Comparison of ENCODE assay signal across 9 cellular contexts in the genomic region with DNA sequence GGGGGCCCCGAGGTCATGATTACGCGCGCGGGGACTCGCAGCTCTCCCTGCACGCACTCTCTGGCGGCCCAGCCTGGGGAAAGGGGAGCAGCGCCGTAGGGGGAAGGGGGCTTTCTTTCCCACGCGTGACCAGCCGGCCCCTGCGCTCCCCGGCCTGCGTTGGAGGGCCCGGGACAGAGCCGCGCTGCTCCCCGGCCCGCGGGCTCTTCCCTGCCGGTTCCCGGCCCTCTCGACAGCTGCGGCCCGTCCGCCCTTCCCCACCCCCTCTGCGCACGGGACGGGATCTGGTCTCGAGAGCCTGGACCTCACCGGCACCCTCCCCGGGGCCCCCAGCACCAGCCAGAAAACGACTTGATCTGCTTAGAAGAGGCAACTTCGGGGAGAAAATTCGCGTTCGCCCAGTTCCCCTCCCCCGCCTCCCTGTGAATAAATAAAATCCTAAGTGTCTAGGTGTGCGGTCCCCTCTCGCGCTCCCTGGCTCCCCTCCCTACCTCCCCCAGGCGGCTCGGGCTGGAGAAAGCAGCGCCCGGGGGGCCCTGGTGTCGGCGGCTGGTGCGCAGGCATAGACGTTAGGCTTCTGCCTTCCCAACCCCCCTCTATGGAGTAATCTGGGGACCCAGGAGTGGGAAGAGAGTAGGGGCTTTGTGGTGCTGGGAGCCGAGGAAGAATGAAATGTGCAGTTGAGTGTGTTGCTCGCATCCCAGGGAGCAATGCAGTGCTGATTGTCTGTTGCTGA. TPM values are rescaled to one million over a fixed set of nuclear protein-coding genes. Genes with fewer than 3 reads are reported as not detected.
DNase-seq lines count a peak whose midpoint lies in the region; ATAC-seq and TF ChIP-seq lines count a peak whose summit lies in the region.
"Had no signal": no experiment of that assay in that cellular context is flagged by ENCODE, and none has a peak within 500 bp of the region (broad histone marks: within the 10 kb centered on the region; RNA-seq: fewer than 3 reads in every experiment).

No MANE protein-coding gene starts in this region.

- H3K4me1 ChIP-seq in iPS DF 6.9 (ENCODE audit: control insufficient read depth, insufficient read depth, low read length), result no peaks in the 10 kb centered on the region

- in situ Hi-C loops in astrocyte of the spinal cord (cut with HindIII; ENCODE audit: low sequenced_read_pairs), result no loop called here

- H3K36me3 ChIP-seq in iPS DF 6.9 (ENCODE audit: control insufficient read depth, insufficient read depth, low read length), result no peaks in the 10 kb centered on the region

- no peak for TF ChIP-seq CTCF in 22Rv1 (IDR thresholded peaks at IDR 0.05)
- TF ChIP-seq CTCF in astrocyte of the spinal cord (IDR thresholded peaks at IDR 0.05; ENCODE audit: low read depth, low read length), result peak; percentile 49

- POLR2A ChIA-PET in activated CD4-positive, alpha-beta memory T cell treated with anti-CD3 and anti-CD28 coated beads, Interleukin-2, amount 10 ng/mL, durations not matched to agents 7 days and 5 days (lab: Charles Lee), result no interaction called here

- CTCF ChIA-PET in activated CD4-positive, alpha-beta memory T cell treated with anti-CD3 and anti-CD28 coated beads, Interleukin-2, amount 10 ng/mL, durations not matched to agents 7 days and 5 days (lab: Charles Lee), result no interaction called here

- no peaks in the 10 kb centered on the region for H3K36me3 Mint-ChIP-seq in activated CD4-positive, alpha-beta memory T cell treated with anti-CD3 and anti-CD28 coated beads, Interleukin-2, amount 10 ng/mL, durations not matched to agents 7 days and 5 days (ENCODE audit: low read depth)

- no peaks in the 10 kb centered on the region for H3K9me3 Mint-ChIP-seq in activated CD4-positive, alpha-beta memory T cell treated with anti-CD3 and anti-CD28 coated beads, Interleukin-2, amount 10 ng/mL, durations not matched to agents 7 days and 5 days

- DNase-seq in HuH-7.5 (ENCODE audit: low spot score) (peak; percentile 93), astrocyte of the spinal cord (ENCODE audit: low read depth, low spot score) (peak; percentile 48), iPS DF 6.9 (ENCODE audit: low read depth, low spot score) (no peak), skeletal muscle cell (ENCODE audit: low read depth) (no peak)
- DNase-seq in activated CD4-positive, alpha-beta memory T cell treated with anti-CD3 and anti-CD28 coated beads, Interleukin-2, amount 10 ng/mL, durations not matched to agents 7 days and 5 days, result no peak

- no peaks in the 10 kb centered on the region for H3K9me3 ChIP-seq in iPS DF 6.9 (ENCODE audit: control insufficient read depth, insufficient read depth, low read length)

- H3K4me3 Mint-ChIP-seq in activated CD4-positive, alpha-beta memory T cell treated with anti-CD3 and anti-CD28 coated beads, Interleukin-2, amount 10 ng/mL, durations not matched to agents 7 days and 5 days, result no peak overlapping the region

- ATAC-seq in HG03460 (IDR thresholded peaks at IDR 0.05; ENCODE audit: unreplicated experiment) (no peak), GM21447 (IDR thresholded peaks at IDR 0.05; ENCODE audit: unreplicated experiment) (no peak)

- H3K4me1 Mint-ChIP-seq in activated CD4-positive, alpha-beta memory T cell treated with anti-CD3 and anti-CD28 coated beads, Interleukin-2, amount 10 ng/mL, durations not matched to agents 7 days and 5 days, result peaks cover 3% of the 10 kb centered on the region

- H3K27ac ChIP-seq in 22Rv1, result peak overlapping the region; percentile 79
- H3K27ac ChIP-seq in iPS DF 6.9 (ENCODE audit: low read length), result no peak overlapping the region

- no peak overlapping the region for H3K27ac Mint-ChIP-seq in activated CD4-positive, alpha-beta memory T cell treated with anti-CD3 and anti-CD28 coated beads, Interleukin-2, amount 10 ng/mL, durations not matched to agents 7 days and 5 days

- no peaks in the 10 kb centered on the region for H3K27me3 ChIP-seq in iPS DF 6.9 (ENCODE audit: control insufficient read depth, insufficient read depth, low read length)

- H3K27me3 Mint-ChIP-seq in activated CD4-positive, alpha-beta memory T cell treated with anti-CD3 and anti-CD28 coated beads, Interleukin-2, amount 10 ng/mL, durations not matched to agents 7 days and 5 days, result peaks cover 20% of the 10 kb centered on the region

- no CpG with 5 or more reads among the region's 53 CpGs for WGBS in iPS DF 6.9 (ENCODE audit: insufficient coverage, insufficient read length)

- peak overlapping the region; percentile 87 for H3K4me3 ChIP-seq in astrocyte of the spinal cord (ENCODE audit: low read depth, low read length)
- H3K4me3 ChIP-seq in iPS DF 6.9 (ENCODE audit: low read length), result peak overlapping the region; percentile 89
- H3K4me3 ChIP-seq in skeletal muscle cell (ENCODE audit: low read depth, low read length), result peak overlapping the region; percentile 60

RNA-seq across cellular contexts. Expression of a gene that starts 0.8 kb away (rescaled TPM):
- total RNA-seq in activated CD4-positive, alpha-beta memory T cell treated with anti-CD3 and anti-CD28 coated beads, Interleukin-2, amount 10 ng/mL, durations not matched to agents 7 days and 5 days, result not detected
- total RNA-seq: activated CD8-positive, alpha-beta memory T cell treated with anti-CD3 and anti-CD28 coated beads for 36 hours had no signal

Comparison
In these comparisons a context has a peak if more than half of its experiments do, and no peak if none do; other contexts are left out.
1. DNase-seq: peak in HuH-7.5 (single experiment) and astrocyte of the spinal cord (single experiment); none in iPS DF 6.9 (single experiment), skeletal muscle cell (single experiment) and activated CD4-positive, alpha-beta memory T cell treated with anti-CD3 and anti-CD28 coated beads, Interleukin-2, amount 10 ng/mL, durations not matched to agents 7 days and 5 days (single experiment).
2. Peak in every context shown above with its lines, with median percentiles within 50 percentile points of each other: H3K4me3 ChIP-seq.